Comparison of ENCODE assay signal across 16 cellular contexts in genomic region chr6:88013554-88013953, GRCh38. TPM values are rescaled to one million over a fixed set of nuclear protein-coding genes. Genes with fewer than 3 reads are reported as not detected.
A peak's percentile ranks its signal among the peaks of the same experiment; 100 is the strongest.
DNase-seq lines count a peak whose midpoint lies in the region; ATAC-seq and TF ChIP-seq lines count a peak whose summit lies in the region.
"Had no signal": no experiment of that assay in that cellular context is flagged by ENCODE, and none has a peak within 500 bp of the region (broad histone marks: within the 10 kb centered on the region; RNA-seq: fewer than 3 reads in every experiment).

No MANE protein-coding gene starts in this region.

- no peak for ATAC-seq in activated CD4-positive, alpha-beta T cell treated with anti-CD3 and anti-CD28 coated beads for 36 hours
- ATAC-seq in HCT116 (peak; percentile 61; the same call in 1 of the 2 replicates), HG03095 (IDR thresholded peaks at IDR 0.05; ENCODE audit: unreplicated experiment) (no peak), GM18858 (IDR thresholded peaks at IDR 0.05; ENCODE audit: unreplicated experiment) (no peak), GM21723 (IDR thresholded peaks at IDR 0.05; ENCODE audit: unreplicated experiment) (no peak)
- no peak for ATAC-seq in naive thymus-derived CD4-positive, alpha-beta T cell
- ATAC-seq: heart left ventricle had no signal

- intact Hi-C loops in activated CD4-positive, alpha-beta T cell treated with anti-CD3 and anti-CD28 coated beads for 36 hours (cut with DNase I, micrococcal nuclease) = no loop called here
- intact Hi-C loops in HCT116 (cut with micrococcal nuclease) = no loop called here
- intact Hi-C loops in naive thymus-derived CD4-positive, alpha-beta T cell (cut with micrococcal nuclease) = loop anchor here in 1 of 2 donors (10.0 kb wide), 1 partner anchor 309 kb away; the partner anchor contains the start of gene AKIRIN2

- no peaks in the 10 kb centered on the region; the same call in 1 of the 2 replicates for H4K20me1 ChIP-seq in HCT116 (ENCODE audit: insufficient read depth)

- no peak overlapping the region for H3K4me3 ChIP-seq in HCT116 (replicated peaks in 1 of 2; ENCODE audit: low read depth in 1 of 2, low read length in 2 of 2)
- H3K4me3 ChIP-seq in naive thymus-derived CD4-positive, alpha-beta T cell (ENCODE audit: low read length) = no peak overlapping the region
- H3K4me3 ChIP-seq: heart left ventricle, lung had no signal

- TF ChIP-seq RAD21 in HCT116 (IDR thresholded peaks at IDR 0.05; ENCODE audit: low read depth) = peak; percentile 21; the same call in 1 of the 2 replicates

- no peaks in the 10 kb centered on the region for H3K27me3 Mint-ChIP-seq in activated CD4-positive, alpha-beta T cell treated with anti-CD3 and anti-CD28 coated beads for 36 hours
- no peaks in the 10 kb centered on the region for H3K27me3 Mint-ChIP-seq in activated naive CD8-positive, alpha-beta T cell treated with anti-CD3 and anti-CD28 coated beads for 36 hours
- H3K27me3 Mint-ChIP-seq in naive thymus-derived CD4-positive, alpha-beta T cell = no peaks in the 10 kb centered on the region

- H3K9ac ChIP-seq in HCT116 (ENCODE audit: low read length) = no peak overlapping the region

- peaks cover 8% of the 10 kb centered on the region; the same call in 1 of the 2 replicates for H3K27me3 ChIP-seq in HCT116 (ENCODE audit: insufficient read depth, low read length)
- no peaks in the 10 kb centered on the region for H3K27me3 ChIP-seq in naive thymus-derived CD4-positive, alpha-beta T cell (ENCODE audit: control insufficient read depth in 2 of 2, insufficient read depth in 2 of 2, low read length in 2 of 2)
- H3K27me3 ChIP-seq: heart left ventricle had no signal

- H3K27ac Mint-ChIP-seq in activated CD4-positive, alpha-beta T cell treated with anti-CD3 and anti-CD28 coated beads for 36 hours = peak overlapping the region; percentile 83
- H3K27ac Mint-ChIP-seq in activated naive CD8-positive, alpha-beta T cell treated with anti-CD3 and anti-CD28 coated beads for 36 hours = peak overlapping the region; percentile 82
- peak overlapping the region in 8 of 9 donors; percentile 86 to 96 (median 91) for H3K27ac Mint-ChIP-seq in naive thymus-derived CD4-positive, alpha-beta T cell

- BruUV-seq in HCT116 (replicated peaks; lab: Mats Ljungman, UMichigan) = no TSS peak

- H3K79me2 ChIP-seq in HCT116 (ENCODE audit: insufficient read depth, low read length) = no peaks in the 10 kb centered on the region

- CTCF ChIA-PET in activated CD4-positive, alpha-beta T cell treated with anti-CD3 and anti-CD28 coated beads for 36 hours (lab: Charles Lee) = interaction anchor here (1.1 kb wide), 1 partner anchor 9 kb away, joined by 3 read pairs; no protein-coding TSS in a partner anchor
- CTCF ChIA-PET in HCT116 (lab: Charles Lee) = no interaction called here
- CTCF ChIA-PET in naive thymus-derived CD4-positive, alpha-beta T cell (lab: Charles Lee) = no interaction called here

- no peaks in the 10 kb centered on the region for H3K9me2 ChIP-seq in HCT116 (ENCODE audit: insufficient read depth)

- POLR2A ChIA-PET in activated CD4-positive, alpha-beta T cell treated with anti-CD3 and anti-CD28 coated beads for 36 hours (lab: Charles Lee) = no interaction called here
- POLR2A ChIA-PET in HCT116 (lab: Charles Lee) = no interaction called here
- POLR2A ChIA-PET in naive thymus-derived CD4-positive, alpha-beta T cell (lab: Charles Lee) = no interaction called here

- H3K4me3 Mint-ChIP-seq in activated CD4-positive, alpha-beta T cell treated with anti-CD3 and anti-CD28 coated beads for 36 hours = no peak overlapping the region
- H3K4me3 Mint-ChIP-seq in activated naive CD8-positive, alpha-beta T cell treated with anti-CD3 and anti-CD28 coated beads for 36 hours = no peak overlapping the region
- peak overlapping the region in 4 of 10 donors; percentile 30 to 58 (median 36) for H3K4me3 Mint-ChIP-seq in naive thymus-derived CD4-positive, alpha-beta T cell

- RAD21 ChIA-PET in HCT116 (lab: Charles Lee; ENCODE audit: low non-redundant PET in 1 of 2, low total read pairs in 2 of 2, uncharacterized antibody in 2 of 2, unreplicated experiment in 2 of 2) = no interaction called here

- no peak overlapping the region for H3K27ac ChIP-seq in HCT116 (ENCODE audit: low read depth, low read length)
- H3K27ac ChIP-seq in naive thymus-derived CD4-positive, alpha-beta T cell (ENCODE audit: low read depth, low read length) = peak overlapping the region; percentile 61
- H3K27ac ChIP-seq: heart left ventricle had no signal

- H3K9me3 ChIP-seq in HCT116 (ENCODE audit: control insufficient read depth in 1 of 2, insufficient read depth in 1 of 2, low read depth in 1 of 2, low read length in 2 of 2) = no peaks in the 10 kb centered on the region
- no peaks in the 10 kb centered on the region for H3K9me3 ChIP-seq in naive thymus-derived CD4-positive, alpha-beta T cell (ENCODE audit: control insufficient read depth in 2 of 3, low read length in 3 of 3)

- DNase-seq in activated CD4-positive, alpha-beta T cell treated with anti-CD3 and anti-CD28 coated beads for 36 hours = no peak
- DNase-seq in activated CD4-positive, alpha-beta T cell treated with anti-CD3 and anti-CD28 coated beads for 4 hours = no peak
- DNase-seq in HCT116 (ENCODE audit: low read depth, low spot score) = no peak
- no peak for DNase-seq in activated naive CD8-positive, alpha-beta T cell treated with anti-CD3 and anti-CD28 coated beads for 36 hours
- DNase-seq in naive thymus-derived CD4-positive, alpha-beta T cell = no peak
- DNase-seq: activated CD4-positive, CD25-positive, alpha-beta regulatory T cell treated with anti-CD3 and anti-CD28 coated beads, Interleukin-2, amount 50 U/mL, for 72 hours; activated gamma-delta T cell treated with Interleukin-2 at 50 U/mL for 16 hours; heart left ventricle; NCI-H446 treated with DMSO at 0.1 percent for 48 hours; posterior cingulate gyrus; Right ventricle myocardium superior had no signal

- TF ChIP-seq CTCF in HCT116 (IDR thresholded peaks at IDR 0.05 in 2 of 3, conservative IDR thresholded peaks at IDR 0.05 in 1 of 3; ENCODE audit: borderline replicate concordance in 1 of 3, insufficient read depth in 1 of 3, low read depth in 2 of 3, low read length in 2 of 3) = peak in 2 of 3 experiments; percentile 25 to 44; a peak in 2 of 6 replicates

- no peaks in the 10 kb centered on the region for H3K36me3 ChIP-seq in HCT116 (ENCODE audit: control insufficient read depth in 1 of 2, insufficient read depth in 2 of 2, low read length in 2 of 2)
- no peaks in the 10 kb centered on the region for H3K36me3 ChIP-seq in naive thymus-derived CD4-positive, alpha-beta T cell (ENCODE audit: control insufficient read depth in 2 of 3, insufficient read depth in 3 of 3, low read length in 3 of 3)
- H3K36me3 ChIP-seq: heart left ventricle had no signal

- no peaks in the 10 kb centered on the region for H3K36me3 Mint-ChIP-seq in activated CD4-positive, alpha-beta T cell treated with anti-CD3 and anti-CD28 coated beads for 36 hours (ENCODE audit: low read depth)
- no peaks in the 10 kb centered on the region for H3K36me3 Mint-ChIP-seq in activated naive CD8-positive, alpha-beta T cell treated with anti-CD3 and anti-CD28 coated beads for 36 hours
- no peaks in the 10 kb centered on the region for H3K36me3 Mint-ChIP-seq in naive thymus-derived CD4-positive, alpha-beta T cell

- H3K4me2 ChIP-seq in HCT116 (ENCODE audit: low read length) = no peak overlapping the region

- H3K4me1 ChIP-seq in HCT116 (ENCODE audit: control insufficient read depth in 1 of 2, insufficient read depth in 2 of 2, low read length in 2 of 2) = no peaks in the 10 kb centered on the region
- peaks cover 11 to 15% of the 10 kb centered on the region in 2 donors for H3K4me1 ChIP-seq in naive thymus-derived CD4-positive, alpha-beta T cell (ENCODE audit: control insufficient read depth in 2 of 2, insufficient read depth in 2 of 2, low read length in 2 of 2)

- no peak overlapping the region for H2AFZ ChIP-seq in HCT116 (ENCODE audit: low read depth, low read length, poor library complexity, severe bottlenecking)

- peaks cover 20% of the 10 kb centered on the region for H3K4me1 Mint-ChIP-seq in activated CD4-positive, alpha-beta T cell treated with anti-CD3 and anti-CD28 coated beads for 36 hours
- H3K4me1 Mint-ChIP-seq in activated naive CD8-positive, alpha-beta T cell treated with anti-CD3 and anti-CD28 coated beads for 36 hours = peaks cover 16% of the 10 kb centered on the region
- peaks cover 12 to 23% (median 19%) of the 10 kb centered on the region in 7 donors for H3K4me1 Mint-ChIP-seq in naive thymus-derived CD4-positive, alpha-beta T cell

- TF ChIP-seq POLR2A in HCT116 (IDR thresholded peaks at IDR 0.05; ENCODE audit: borderline replicate concordance, extremely low read depth, insufficient read depth, insufficient read length) = no peak

- H3K9me3 Mint-ChIP-seq in activated CD4-positive, alpha-beta T cell treated with anti-CD3 and anti-CD28 coated beads for 36 hours (ENCODE audit: low read depth) = peaks cover 2% of the 10 kb centered on the region
- H3K9me3 Mint-ChIP-seq in activated naive CD8-positive, alpha-beta T cell treated with anti-CD3 and anti-CD28 coated beads for 36 hours = peaks cover 5% of the 10 kb centered on the region
- H3K9me3 Mint-ChIP-seq in naive thymus-derived CD4-positive, alpha-beta T cell = peaks cover 0 to 8% (median 0%) of the 10 kb centered on the region in 11 donors

TF ChIP-seq in HCT116, 20 proteins besides CTCF, POLR2A, EP300 and RAD21 (continues in another document):
- TF ChIP-seq MAX (IDR thresholded peaks at IDR 0.05) = no peak
- TF ChIP-seq FOSL1 (IDR thresholded peaks at IDR 0.05; ENCODE audit: low read depth) = no peak
- no peak for TF ChIP-seq CBX3 (IDR thresholded peaks at IDR 0.05; ENCODE audit: low read depth)
- no peak for TF ChIP-seq EZH2 (IDR thresholded peaks at IDR 0.05)
- no peak for TF ChIP-seq SP1 (IDR thresholded peaks at IDR 0.05; ENCODE audit: low read depth)
- TF ChIP-seq ZNF274 (IDR thresholded peaks at IDR 0.05; ENCODE audit: low read depth, low read length) = no peak

RNA-seq across cellular contexts. Expression of gene SPACA1, which starts 34.1 kb away (rescaled TPM):
- not detected for total RNA-seq in activated CD4-positive, alpha-beta T cell treated with anti-CD3 and anti-CD28 coated beads for 36 hours
- total RNA-seq in HCT116 (2021; ENCODE audit: unreplicated experiment) = not detected
- polyA plus RNA-seq in HCT116 (2012) = not detected in 2 replicates
- total RNA-seq in activated naive CD8-positive, alpha-beta T cell treated with anti-CD3 and anti-CD28 coated beads for 36 hours = not detected
- not detected for total RNA-seq in naive thymus-derived CD4-positive, alpha-beta T cell
- polyA plus RNA-seq in naive thymus-derived CD4-positive, alpha-beta T cell = not detected
- total RNA-seq: dermis microvascular lymphatic vessel endothelial cell, heart left ventricle, lung, Right ventricle myocardium superior had no signal
- polyA plus RNA-seq: heart left ventricle, lung had no signal
